In the genomic region with DNA sequence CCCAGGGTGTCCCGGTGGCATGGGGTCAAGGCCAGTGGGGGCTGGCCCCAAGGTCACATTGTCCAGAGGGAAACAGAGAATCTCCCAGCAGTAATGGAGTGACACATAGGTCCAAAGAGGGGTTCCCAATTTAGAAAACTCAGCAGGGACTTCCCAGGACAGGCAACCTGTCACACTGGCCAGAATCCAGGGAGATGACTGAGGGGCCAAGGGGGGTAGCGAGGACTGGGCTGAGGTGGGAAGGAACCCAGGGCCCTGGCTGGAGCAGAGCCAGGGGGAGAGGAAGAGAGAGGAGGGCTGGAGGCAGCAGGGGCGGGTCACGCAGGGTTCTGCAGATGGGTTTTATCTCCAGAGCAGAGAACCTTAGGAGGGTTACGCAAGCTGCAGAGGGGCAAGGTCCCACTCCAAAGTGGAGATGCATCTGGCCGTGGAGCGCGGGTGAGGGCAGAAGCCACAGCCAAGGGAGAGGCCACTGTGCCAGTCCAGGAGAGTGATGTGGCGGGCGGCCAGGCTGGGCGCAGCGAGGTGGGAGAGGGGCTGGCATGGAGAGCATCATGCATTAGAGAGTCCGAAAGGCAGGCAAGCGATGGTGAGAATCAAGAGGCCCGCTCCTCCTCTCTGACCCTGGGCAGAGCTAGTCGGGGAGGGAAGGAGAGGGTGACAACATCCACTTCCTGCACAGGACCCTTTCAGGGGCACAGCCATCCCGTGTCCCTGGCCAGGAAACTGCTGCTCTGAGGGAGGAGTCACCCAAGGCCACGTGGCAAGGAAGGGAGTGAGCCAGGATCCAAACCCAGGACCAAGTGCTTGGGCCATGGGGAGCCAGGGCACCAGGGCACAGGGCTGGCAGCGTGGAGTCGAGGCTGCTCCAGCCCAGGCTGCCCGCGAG, we compare ENCODE assay signal across 12 cellular contexts. TPM values are rescaled to one million over a fixed set of nuclear protein-coding genes. Genes with fewer than 3 reads are reported as not detected.
DNase-seq lines count a peak whose midpoint lies in the region; ATAC-seq, FAIRE-seq and TF ChIP-seq lines count a peak whose summit lies in the region.
"Had no signal": no experiment of that assay in that cellular context is flagged by ENCODE, and none has a peak within 500 bp of the region (broad histone marks: within the 10 kb centered on the region; RNA-seq: fewer than 3 reads in every experiment).

No MANE protein-coding gene starts in this region.

- no peaks in the 10 kb centered on the region for H3K27me3 Mint-ChIP-seq in activated CD8-positive, alpha-beta memory T cell treated with anti-CD3 and anti-CD28 coated beads, Interleukin-2, amount 10 ng/mL, durations not matched to agents 7 days and 5 days

- CTCF ChIA-PET in activated CD8-positive, alpha-beta memory T cell treated with anti-CD3 and anti-CD28 coated beads, Interleukin-2, amount 10 ng/mL, durations not matched to agents 7 days and 5 days (lab: Charles Lee), result interaction anchor here (1.0 kb wide), 1 partner anchor 37 kb away, joined by 3 read pairs; no protein-coding TSS in a partner anchor

- no peaks in the 10 kb centered on the region for H3K36me3 ChIP-seq in right atrium auricular region
- peaks cover 0 to 14% (median 11%) of the 10 kb centered on the region in 4 donors for H3K36me3 ChIP-seq in stomach

- no peaks in the 10 kb centered on the region for H3K36me3 Mint-ChIP-seq in activated CD8-positive, alpha-beta memory T cell treated with anti-CD3 and anti-CD28 coated beads, Interleukin-2, amount 10 ng/mL, durations not matched to agents 7 days and 5 days

- DNase-seq in NCI-H1092 treated with DMSO at 0.1 percent for 48 hours (lab: John Stamatoyannopoulos, UW) (peak; percentile 28), NCI-H1092 (lab: John Stamatoyannopoulos, UW) (no peak), right atrium auricular region (ENCODE audit: low spot score) (no peak), stomach (no peak), RCC 7860 (ENCODE audit: low spot score) (no peak)
- no peak for DNase-seq in activated CD8-positive, alpha-beta memory T cell treated with anti-CD3 and anti-CD28 coated beads, Interleukin-2, amount 10 ng/mL, durations not matched to agents 7 days and 5 days
- DNase-seq: 8988T; NCI-H1105; stimulated activated CD4-positive, alpha-beta T cell treated with anti-CD3 and anti-CD28 coated beads, Interleukin-15, amount 100 ng/mL, for 24 hours had no signal

- no peak for FAIRE-seq in RCC 7860 (lab: Jason Lieb, UNC)

- H3K4me1 Mint-ChIP-seq in activated CD8-positive, alpha-beta memory T cell treated with anti-CD3 and anti-CD28 coated beads, Interleukin-2, amount 10 ng/mL, durations not matched to agents 7 days and 5 days, result peaks cover 12% of the 10 kb centered on the region

- TF ChIP-seq CTCF in right atrium auricular region (IDR thresholded peaks at IDR 0.05) (no peak), stomach (IDR thresholded peaks at IDR 0.05) (no peak)

- H3K4me3 Mint-ChIP-seq in activated CD8-positive, alpha-beta memory T cell treated with anti-CD3 and anti-CD28 coated beads, Interleukin-2, amount 10 ng/mL, durations not matched to agents 7 days and 5 days, result no peak overlapping the region
- H3K4me3 Mint-ChIP-seq: T-helper 1 cell treated with Interleukin-12 subunit alpha and Interleukin-12 subunit beta and Interleukin-4 antibody, amounts not matched to agents 30 μg/mL and 1 μg/mL, for 36 hours had no signal

- H3K27me3 ChIP-seq in right atrium auricular region (no peaks in the 10 kb centered on the region), stomach (no peaks in the 10 kb centered on the region)

- TF ChIP-seq POLR2A in stomach (IDR thresholded peaks at IDR 0.05), result no peak

- H3K4me3 ChIP-seq in right atrium auricular region (no peak overlapping the region), stomach (no peak overlapping the region)

- no peak overlapping the region for H3K27ac Mint-ChIP-seq in activated CD8-positive, alpha-beta memory T cell treated with anti-CD3 and anti-CD28 coated beads, Interleukin-2, amount 10 ng/mL, durations not matched to agents 7 days and 5 days
- H3K27ac Mint-ChIP-seq: T-helper 1 cell treated with Interleukin-12 subunit alpha and Interleukin-12 subunit beta and Interleukin-4 antibody, amounts not matched to agents 30 μg/mL and 1 μg/mL, for 36 hours had no signal

- H3K9me3 ChIP-seq in right atrium auricular region (no peaks in the 10 kb centered on the region), stomach (no peaks in the 10 kb centered on the region)

- H3K27ac ChIP-seq in right atrium auricular region (peak overlapping the region; percentile 62 to 77), stomach (peak overlapping the region in 4 of 5 donors; percentile 37 to 66 (median 54))

- 37 to 49% (median 47%) methylated on average over 14 to 22 of the region's 22 CpGs for WGBS in stomach, 5 donors

- ATAC-seq in SK-N-SH treated with all-trans-retinoic acid at 6 μM for 48 hours, result peak; percentile 21
- no peak for ATAC-seq in activated CD8-positive, alpha-beta memory T cell treated with anti-CD3 and anti-CD28 coated beads, Interleukin-2, amount 10 ng/mL, durations not matched to agents 7 days and 5 days
- no peak for ATAC-seq in HG03135 (IDR thresholded peaks at IDR 0.05; ENCODE audit: unreplicated experiment)

- H3K4me1 ChIP-seq in right atrium auricular region, result peaks cover 0 to 59% of the 10 kb centered on the region in 2 donors
- peaks cover 50 to 67% (median 58%) of the 10 kb centered on the region in 4 donors for H3K4me1 ChIP-seq in stomach

- TF ChIP-seq EP300 in stomach (IDR thresholded peaks at IDR 0.05), result no peak

- no peaks in the 10 kb centered on the region for H3K9me3 Mint-ChIP-seq in activated CD8-positive, alpha-beta memory T cell treated with anti-CD3 and anti-CD28 coated beads, Interleukin-2, amount 10 ng/mL, durations not matched to agents 7 days and 5 days (ENCODE audit: low read depth)
- H3K9me3 Mint-ChIP-seq: T-helper 1 cell treated with Interleukin-12 subunit alpha and Interleukin-12 subunit beta and Interleukin-4 antibody, amounts not matched to agents 30 μg/mL and 1 μg/mL, for 36 hours had no signal

- intact Hi-C loops in stomach (cut with DNase I; ENCODE audit: low total_unique reads), result no loop called here

TF ChIP-seq in SK-N-SH treated with all-trans-retinoic acid at 6 μM for 48 hours, 23 proteins besides CTCF, POLR2A, EP300 and RAD21:
- TF ChIP-seq POU6F1 (CRISPR knock-in tag; IDR thresholded peaks at IDR 0.05; ENCODE audit: borderline replicate concordance, low read depth) (no peak), CSDC2 (CRISPR knock-in tag; IDR thresholded peaks at IDR 0.05) (no peak)
- TF ChIP-seq, protein P1, sequence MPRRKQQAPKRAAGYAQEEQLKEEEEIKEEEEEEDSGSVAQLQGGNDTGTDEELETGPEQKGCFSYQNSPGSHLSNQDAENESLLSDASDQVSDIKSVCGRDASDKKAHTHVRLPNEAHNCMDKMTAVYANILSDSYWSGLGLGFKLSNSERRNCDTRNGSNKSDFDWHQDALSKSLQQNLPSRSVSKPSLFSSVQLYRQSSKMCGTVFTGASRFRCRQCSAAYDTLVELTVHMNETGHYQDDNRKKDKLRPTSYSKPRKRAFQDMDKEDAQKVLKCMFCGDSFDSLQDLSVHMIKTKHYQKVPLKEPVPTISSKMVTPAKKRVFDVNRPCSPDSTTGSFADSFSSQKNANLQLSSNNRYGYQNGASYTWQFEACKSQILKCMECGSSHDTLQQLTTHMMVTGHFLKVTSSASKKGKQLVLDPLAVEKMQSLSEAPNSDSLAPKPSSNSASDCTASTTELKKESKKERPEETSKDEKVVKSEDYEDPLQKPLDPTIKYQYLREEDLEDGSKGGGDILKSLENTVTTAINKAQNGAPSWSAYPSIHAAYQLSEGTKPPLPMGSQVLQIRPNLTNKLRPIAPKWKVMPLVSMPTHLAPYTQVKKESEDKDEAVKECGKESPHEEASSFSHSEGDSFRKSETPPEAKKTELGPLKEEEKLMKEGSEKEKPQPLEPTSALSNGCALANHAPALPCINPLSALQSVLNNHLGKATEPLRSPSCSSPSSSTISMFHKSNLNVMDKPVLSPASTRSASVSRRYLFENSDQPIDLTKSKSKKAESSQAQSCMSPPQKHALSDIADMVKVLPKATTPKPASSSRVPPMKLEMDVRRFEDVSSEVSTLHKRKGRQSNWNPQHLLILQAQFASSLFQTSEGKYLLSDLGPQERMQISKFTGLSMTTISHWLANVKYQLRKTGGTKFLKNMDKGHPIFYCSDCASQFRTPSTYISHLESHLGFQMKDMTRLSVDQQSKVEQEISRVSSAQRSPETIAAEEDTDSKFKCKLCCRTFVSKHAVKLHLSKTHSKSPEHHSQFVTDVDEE (CRISPR knock-in tag; IDR thresholded peaks at IDR 0.05), result 0 out of 2 replicates have a peak, but pooled peaks have one; percentile 8

RNA-seq across cellular contexts. Expression of gene NCOR2, which starts 29.0 kb away (rescaled TPM):
- total RNA-seq in right atrium auricular region (100 to 1,000 TPM in 1 of 2 donors, 10 to 100 TPM in 1; 62.9 to 104 TPM), stomach (100 to 1,000 TPM in 4 of 5 donors, 10 to 100 TPM in 1; 61.7 to 292 (median 116) TPM)
- polyA plus RNA-seq in stomach, result 10 to 100 TPM; 27.2 to 49.6 (median 37.7) TPM
- 10 to 100 TPM; 84.6 to 99.4 TPM for total RNA-seq in activated CD8-positive, alpha-beta memory T cell treated with anti-CD3 and anti-CD28 coated beads, Interleukin-2, amount 10 ng/mL, durations not matched to agents 7 days and 5 days
